Comparison of ENCODE assay signal across 9 cellular contexts in the genomic region with DNA sequence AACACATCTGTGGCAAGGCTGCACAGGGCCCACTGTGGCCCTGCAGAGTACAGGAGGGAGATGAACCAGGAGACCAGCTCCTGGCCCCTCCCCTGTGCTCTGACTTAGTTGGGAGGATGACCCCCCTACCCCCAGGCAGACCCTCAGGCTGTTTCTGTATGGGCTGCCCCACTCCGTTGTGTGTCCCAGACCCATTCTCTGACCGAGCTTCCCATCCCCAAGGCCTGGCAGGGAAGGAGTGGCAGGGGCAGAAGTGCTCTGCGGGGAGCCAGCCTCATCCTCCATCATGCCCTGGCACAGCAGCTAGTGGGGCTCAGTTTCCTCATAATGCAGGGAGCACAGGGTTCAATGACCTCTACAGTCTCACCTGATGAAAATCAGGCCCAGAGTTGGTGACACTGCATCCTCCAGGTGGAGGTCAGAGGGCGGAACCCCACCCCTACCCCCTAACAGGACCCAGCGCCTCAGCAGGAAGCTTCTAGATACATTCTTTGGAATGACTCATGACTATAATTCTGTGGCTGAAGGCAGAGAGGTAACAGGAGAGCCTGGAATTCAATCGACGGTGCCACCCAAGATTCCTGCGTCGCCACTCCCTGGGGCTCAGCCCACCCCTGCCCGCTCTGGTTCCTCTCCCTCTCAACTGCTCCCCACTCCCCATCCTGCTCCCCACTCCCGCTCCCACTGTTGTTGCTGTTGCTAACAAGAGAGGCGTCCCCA. TPM values are rescaled to one million over a fixed set of nuclear protein-coding genes. Genes with fewer than 3 reads are reported as not detected.
DNase-seq lines count a peak whose midpoint lies in the region; ATAC-seq, FAIRE-seq and TF ChIP-seq lines count a peak whose summit lies in the region.
"Had no signal": no experiment of that assay in that cellular context is flagged by ENCODE, and none has a peak within 500 bp of the region (broad histone marks: within the 10 kb centered on the region; RNA-seq: fewer than 3 reads in every experiment).

No MANE protein-coding gene starts in this region.

- DNase-seq in A549 (ENCODE audit: low read depth in 1 of 2, low spot score in 1 of 2) (peak in 1 of 2 experiments; percentile 72), NCI-H69 (lab: John Stamatoyannopoulos, UW) (peak; percentile 53), epithelial cell of prostate (ENCODE audit: low read depth, low spot score) (no peak), myocyte (ENCODE audit: low read depth) (peak; percentile 91), NCI-H146 (lab: John Stamatoyannopoulos, UW) (no peak), hypothalamus (lab: John Stamatoyannopoulos, UW) (no peak)
- DNase-seq in stimulated activated CD4-positive, alpha-beta T cell treated with anti-CD3 and anti-CD28 coated beads, Interleukin-4, amount 100 ng/mL, for 4 hours = no peak
- DNase-seq: activated gamma-delta T cell treated with Interleukin-2 at 50 U/mL for 16 hours had no signal

- H3K4me3 ChIP-seq in A549 = no peak overlapping the region

- TF ChIP-seq CTCF in A549 (IDR thresholded peaks at IDR 0.05) = no peak

- TF ChIP-seq POLR2A in A549 (IDR thresholded peaks at IDR 0.05; ENCODE audit: low read length) = no peak

- CTCF ChIA-PET in A549 (lab: Yijun Ruan, JAX) = interaction anchor here (2.1 to 5.6 kb wide), 5 partner anchors 10 to 150 kb away, joined by 7 to 30 read pairs (median 13); no protein-coding TSS in a partner anchor

- H3K4me1 ChIP-seq in A549 = peaks cover 37% of the 10 kb centered on the region

- FAIRE-seq in A549 (lab: Jason Lieb, UNC) = no peak

- TF ChIP-seq EP300 in A549 (IDR thresholded peaks at IDR 0.05) = no peak

- H3K27ac ChIP-seq in A549 (peak overlapping the region; percentile 65 to 86), epithelial cell of prostate (peak overlapping the region; percentile 31)

- TF ChIP-seq RAD21 in A549 (conservative IDR thresholded peaks at IDR 0.05 in 1 of 2, IDR thresholded peaks at IDR 0.05 in 1 of 2) = no peak

- H3K4me2 ChIP-seq in A549 = peak overlapping the region; percentile 42

- POLR2A ChIA-PET in A549 (lab: Yijun Ruan, JAX) = interaction anchor here (0.6 to 1.0 kb wide), 2 partner anchors 17 to 20 kb away, joined by 3 to 6 read pairs; no protein-coding TSS in a partner anchor

- peak; percentile 63 to 71; a peak in 4 of 6 replicates for ATAC-seq in A549
- no peak for ATAC-seq in HG02642 (IDR thresholded peaks at IDR 0.05; ENCODE audit: poor library complexity, unreplicated experiment)

- WGBS in A549 (ENCODE audit: missing lambda C conversion rate) = 61% methylated on average over 11 of the region's 12 CpGs

- no peaks in the 10 kb centered on the region for H3K9me3 ChIP-seq in A549

TF ChIP-seq in A549, 52 proteins besides CTCF, POLR2A, EP300 and RAD21:
- TF ChIP-seq FOSL2 (IDR thresholded peaks at IDR 0.05) = no peak
- peak; percentile 46; the same call in 1 of the 2 replicates for TF ChIP-seq FOSL2 (CRISPR knock-in tag; IDR thresholded peaks at IDR 0.05)
- TF ChIP-seq ZFP36 (IDR thresholded peaks at IDR 0.05; ENCODE audit: borderline replicate concordance, partially characterized antibody) = no peak

RNA-seq across cellular contexts. Expression of a gene that starts 18.2 kb away (rescaled TPM):
- polyA plus RNA-seq in A549 (2011; rRNA removed) (13.2 and 16.7 TPM in 2 replicates), A549 (2017; fragmentation: RNase III; extraction: RNeasy Plus Mini Kit Qiagen cat#74134 plus additional on column Dnase treatment) (28.4 to 35.3 TPM (median 33.6 TPM) in 3 replicates)
- 17.5 and 19.7 TPM in 2 replicates for polyA plus RNA-seq in A549 (2012; cell fraction: cytosol; rRNA removed)
- 31.8 and 46.0 TPM in 2 replicates for polyA plus RNA-seq in A549 (2012; cell fraction: nucleus; rRNA removed)
- 22.7 and 24.9 TPM in 2 replicates for polyA minus RNA-seq in A549 (2011; rRNA and poly(A)+ RNA removed)
- 13.8 and 29.2 TPM in 2 replicates for total RNA-seq in myocyte
- 18.8 TPM for polyA plus RNA-seq in myocyte (2012)

Comparison
In these comparisons a context has a peak if more than half of its experiments do, and no peak if none do; other contexts are left out.
1. DNase-seq: peak in NCI-H69 (single experiment) and myocyte (single experiment); none in epithelial cell of prostate (single experiment), NCI-H146 (single experiment), hypothalamus (0 of 51) and stimulated activated CD4-positive, alpha-beta T cell treated with anti-CD3 and anti-CD28 coated beads, Interleukin-4, amount 100 ng/mL, for 4 hours (0 of 2).